21 cellular contexts compared by ENCODE assay signal in genomic region chr16:87188104-87188503, GRCh38.
"Had no signal": no experiment of that assay in that cellular context is flagged by ENCODE, and none has a peak within 500 bp of the region (broad histone marks: within the 10 kb centered on the region; RNA-seq: fewer than 3 reads in every experiment).

No MANE protein-coding gene starts in this region.

- H3K27me3 Mint-ChIP-seq: IgD-negative memory B cell had no signal

- H3K9ac ChIP-seq: KMS-11 had no signal

- H3K27ac Mint-ChIP-seq: IgD-negative memory B cell had no signal

- H3K4me1 Mint-ChIP-seq: IgD-negative memory B cell had no signal

- DNase-seq: Kasumi-1, MM.1S, NCI-H1092 treated with DMSO at 0.1 percent for 48 hours, NCI-H1436, NCI-H187, NCI-H2029, NCI-H2081 treated with DMSO at 0.1 percent for 48 hours, NCI-H2171, NCI-H226, NCI-H446, NCI-H510A, NCI-H526 treated with DMSO at 0.1 percent for 48 hours, NCI-H748 treated with DMSO at 0.1 percent for 48 hours, Right ventricle myocardium superior, RPMI8226, SIG-M5 had no signal

- H3K27me3 ChIP-seq: SJSA1 had no signal

- ATAC-seq: K562 had no signal

- H3K4me3 ChIP-seq: K562, SJSA1, SK-N-MC had no signal

- H3K4me2 ChIP-seq: KMS-11 had no signal

- H3K27ac ChIP-seq: KMS-11, SK-N-MC had no signal

- H3K36me3 ChIP-seq: SJSA1 had no signal
